Comparison of ENCODE assay signal across 1 cellular context in genomic region chr16:84186685-84187437, GRCh38.
TF ChIP-seq lines count a peak whose summit lies in the region.

Gene TAF1C, minus strand, starts transcription at chr16:84187057. Its CDS starts 2,069 bp downstream, at chr16:84184988.

TF ChIP-seq in HEK293, 187 proteins besides CTCF, POLR2A, EP300 and RAD21 (continued from another document):
- TF ChIP-seq ZNF280C (tag by site-specific recombination; IDR thresholded peaks at IDR 0.05) (no peak), ZNF26 (tag by site-specific recombination; IDR thresholded peaks at IDR 0.05) (no peak), KLF17 (tag by site-specific recombination; IDR thresholded peaks at IDR 0.05) (0 out of 2 replicates have a peak, but pooled peaks have one; percentile 32), ZNF292 (tag by site-specific recombination; IDR thresholded peaks at IDR 0.05; ENCODE audit: borderline replicate concordance, low read depth) (no peak), ZEB2 (tag by site-specific recombination; IDR thresholded peaks at IDR 0.05) (no peak; the same call in 1 of the 2 replicates), ZNF626 (tag by site-specific recombination; IDR thresholded peaks at IDR 0.05) (no peak), BCL11A (tag by site-specific recombination; IDR thresholded peaks at IDR 0.05; ENCODE audit: low read depth) (no peak), ZNF777 (tag by site-specific recombination; IDR thresholded peaks at IDR 0.05; ENCODE audit: borderline replicate concordance) (no peak), ZNF580 (tag by site-specific recombination; IDR thresholded peaks at IDR 0.05) (peak; percentile 100), ZNF202 (tag by site-specific recombination; IDR thresholded peaks at IDR 0.05; ENCODE audit: borderline replicate concordance) (no peak), ZNF155 (tag by site-specific recombination; IDR thresholded peaks at IDR 0.05) (no peak), ZNF785 (tag by site-specific recombination; IDR thresholded peaks at IDR 0.05) (no peak), ZNF639 (tag by site-specific recombination; IDR thresholded peaks at IDR 0.05) (no peak), ZNF658 (tag by site-specific recombination; IDR thresholded peaks at IDR 0.05) (no peak), PBX3 (CRISPR knock-in tag; IDR thresholded peaks at IDR 0.05) (0 out of 2 replicates have a peak, but pooled peaks have one; percentile 9), ZBTB48 (tag by site-specific recombination; IDR thresholded peaks at IDR 0.05) (0 out of 2 replicates have a peak, but pooled peaks have one; percentile 38), ZFP41 (tag by site-specific recombination; IDR thresholded peaks at IDR 0.05; ENCODE audit: borderline replicate concordance) (no peak), ZNF266 (tag by site-specific recombination; IDR thresholded peaks at IDR 0.05; ENCODE audit: low read depth) (no peak), SP2 (tag by site-specific recombination; IDR thresholded peaks at IDR 0.05) (peak; percentile 80), ZNF660 (tag by site-specific recombination; IDR thresholded peaks at IDR 0.05) (peak; percentile 81), ZSCAN5A (tag by site-specific recombination; IDR thresholded peaks at IDR 0.05) (no peak), ZNF366 (tag by site-specific recombination; conservative IDR thresholded peaks at IDR 0.05) (no peak), ZNF239 (tag by site-specific recombination; IDR thresholded peaks at IDR 0.05) (no peak), ZNF830 (tag by site-specific recombination; IDR thresholded peaks at IDR 0.05; ENCODE audit: low read depth) (no peak), ZNF514 (tag by site-specific recombination; IDR thresholded peaks at IDR 0.05) (no peak), ZNF184 (tag by site-specific recombination; IDR thresholded peaks at IDR 0.05) (no peak), KLF10 (tag by site-specific recombination; IDR thresholded peaks at IDR 0.05) (no peak), ZNF37A (tag by site-specific recombination; IDR thresholded peaks at IDR 0.05) (no peak), GFI1B (tag by site-specific recombination; IDR thresholded peaks at IDR 0.05) (no peak), ZBTB21 (tag by site-specific recombination; IDR thresholded peaks at IDR 0.05) (0 out of 2 replicates have a peak, but pooled peaks have one; percentile 12), ZNF701 (tag by site-specific recombination; IDR thresholded peaks at IDR 0.05) (no peak), BCL6B (tag by site-specific recombination; IDR thresholded peaks at IDR 0.05) (no peak), PRDM1 (tag by site-specific recombination; IDR thresholded peaks at IDR 0.05) (no peak), ZNF274 (IDR thresholded peaks at IDR 0.05; ENCODE audit: low read length) (no peak), ZNF274 (tag by site-specific recombination; IDR thresholded peaks at IDR 0.05; ENCODE audit: borderline replicate concordance) (no peak), MZF1 (tag by site-specific recombination; IDR thresholded peaks at IDR 0.05; ENCODE audit: borderline replicate concordance) (no peak), ZNF792 (tag by site-specific recombination; IDR thresholded peaks at IDR 0.05) (no peak), ZNF175 (tag by site-specific recombination; IDR thresholded peaks at IDR 0.05) (no peak), ZBTB10 (tag by site-specific recombination; IDR thresholded peaks at IDR 0.05) (no peak), GLIS1 (tag by site-specific recombination; IDR thresholded peaks at IDR 0.05) (peak; percentile 81), ZNF610 (tag by site-specific recombination; IDR thresholded peaks at IDR 0.05; ENCODE audit: borderline replicate concordance) (no peak), FEZF1 (tag by site-specific recombination; IDR thresholded peaks at IDR 0.05) (no peak)
TF ChIP-seq in HEK293: peak in this region for 26.
